In the genomic region with DNA sequence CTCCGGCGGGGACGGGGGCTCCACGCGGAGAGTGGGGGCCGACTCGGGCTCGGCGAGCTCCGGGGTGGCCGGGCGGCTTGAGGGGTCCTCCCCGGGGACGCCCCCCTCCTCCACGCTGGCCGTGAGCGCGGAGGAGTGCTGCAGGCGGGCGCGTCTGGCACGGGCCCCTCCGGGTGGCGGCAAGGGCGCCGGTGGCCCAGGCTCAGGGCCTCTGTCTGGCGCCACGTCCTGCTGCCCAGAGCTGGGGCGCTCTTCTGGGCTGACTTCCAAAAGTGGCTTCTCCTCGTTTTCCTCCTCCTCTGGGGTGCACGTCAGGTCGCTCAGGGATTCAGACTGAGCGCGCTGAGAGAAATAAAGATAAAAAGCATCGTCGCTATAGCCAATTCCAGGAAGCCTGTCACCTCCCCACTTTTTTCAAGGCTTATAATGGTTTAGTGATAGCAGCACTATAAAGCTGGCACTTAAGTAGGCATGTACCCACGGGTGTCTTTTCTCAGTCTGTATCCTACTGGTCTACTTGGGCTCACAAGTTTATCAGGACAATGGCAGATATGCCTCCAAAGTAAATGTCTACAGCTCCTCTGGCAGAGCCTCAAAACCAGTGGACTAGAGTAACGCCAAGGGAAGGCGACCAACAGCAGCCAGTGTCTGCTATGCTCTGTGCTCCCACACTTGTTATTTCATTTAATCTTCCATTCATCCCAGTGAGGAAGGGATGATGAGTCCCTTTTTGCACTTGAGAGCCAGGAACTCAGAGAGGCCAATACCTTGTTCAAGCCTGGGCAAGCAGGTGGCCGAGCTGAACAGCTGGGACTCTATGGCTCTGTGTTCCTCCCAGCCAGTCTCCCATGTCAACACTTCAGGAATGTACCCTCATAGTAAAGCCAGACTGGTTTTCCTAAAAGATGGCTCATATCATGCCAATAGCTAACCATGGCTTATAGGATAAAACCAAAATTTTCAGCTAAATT, we compare ENCODE assay signal across 9 cellular contexts.
DNase-seq lines count a peak whose midpoint lies in the region; ATAC-seq and TF ChIP-seq lines count a peak whose summit lies in the region.
"Had no signal": no experiment of that assay in that cellular context is flagged by ENCODE, and none has a peak within 500 bp of the region (broad histone marks: within the 10 kb centered on the region; RNA-seq: fewer than 3 reads in every experiment).

No MANE protein-coding gene starts in this region.

- dilution Hi-C loops in mammary epithelial cell (cut with HindIII; ENCODE audit: low sequenced_read_pairs), result no loop called here

- ATAC-seq in HG02798 (IDR thresholded peaks at IDR 0.05; ENCODE audit: poor library complexity, unreplicated experiment), result no peak

- H3K9ac ChIP-seq in HUES48 (ENCODE audit: low read depth, low read length) (no peak overlapping the region), mammary epithelial cell (ENCODE audit: insufficient read depth, low read length) (no peak overlapping the region), skeletal muscle tissue (ENCODE audit: low read depth in 1 of 3, low read length in 3 of 3) (peak overlapping the region in 2 of 3 donors; percentile 25 to 53)

- intact Hi-C loops in mammary epithelial cell (cut with micrococcal nuclease), result no loop called here

- H2AFZ ChIP-seq in mammary epithelial cell (ENCODE audit: low read depth, low read length), result peak overlapping the region; percentile 72

- H3K4me1 ChIP-seq in HUES48 (ENCODE audit: control insufficient read depth, insufficient read depth, low read length) (no peaks in the 10 kb centered on the region), mammary epithelial cell (ENCODE audit: insufficient read depth, low read length) (peaks cover 16% of the 10 kb centered on the region), skeletal muscle tissue (ENCODE audit: control insufficient read depth in 3 of 3, insufficient read depth in 3 of 3, low read length in 3 of 3) (peaks cover 2 to 14% (median 6%) of the 10 kb centered on the region in 3 donors)
- H3K4me1 ChIP-seq: HAP-1 had no signal

- CTCF ChIA-PET in mammary epithelial cell (lab: Charles Lee; ENCODE audit: low non-redundant PET), result no interaction called here
- CTCF ChIA-PET in RWPE1 (lab: Yijun Ruan, JAX), result interaction anchor here (0.7 to 1.9 kb wide), 3 partner anchors 117 to 174 kb away, joined by 3 to 8 read pairs (median 3); no protein-coding TSS in a partner anchor

- 66% methylated on average over 12 of the region's 40 CpGs for WGBS in mammary epithelial cell (ENCODE audit: low coverage, missing lambda C conversion rate)

- H3K9me3 ChIP-seq in HUES48 (ENCODE audit: control insufficient read depth, insufficient read depth, low read length) (no peaks in the 10 kb centered on the region), mammary epithelial cell (replicated peaks; ENCODE audit: insufficient read depth, low read length) (no peaks in the 10 kb centered on the region), skeletal muscle tissue (ENCODE audit: control insufficient read depth in 3 of 3, low read length in 3 of 3) (no peaks in the 10 kb centered on the region)
- H3K9me3 ChIP-seq: HAP-1 had no signal

- BruUV-seq in mammary epithelial cell (replicated peaks; lab: Mats Ljungman, UMichigan), result no TSS peak

- DNase-seq in mammary epithelial cell (peak; percentile 14), kidney epithelial cell (ENCODE audit: low read depth) (no peak), dedifferentiated amniotic fluid mesenchymal stem cell (ENCODE audit: extremely low spot score) (no peak), GDM1 (lab: John Stamatoyannopoulos, UW) (no peak), RWPE1 (ENCODE audit: low spot score) (no peak)

- H4K20me1 ChIP-seq in mammary epithelial cell (ENCODE audit: insufficient read depth, low read length), result no peaks in the 10 kb centered on the region

- in situ Hi-C loops in mammary epithelial cell (cut with MboI; ENCODE audit: low sequenced_read_pairs in 2 of 2), result no loop called here

- H3K27me3 ChIP-seq in HUES48 (ENCODE audit: control insufficient read depth, insufficient read depth, low read length) (peaks cover 50% of the 10 kb centered on the region), mammary epithelial cell (ENCODE audit: insufficient read depth, low read length) (no peaks in the 10 kb centered on the region), kidney epithelial cell (ENCODE audit: control insufficient read depth, insufficient read depth, low read length) (peaks cover 30% of the 10 kb centered on the region), skeletal muscle tissue (ENCODE audit: control insufficient read depth in 3 of 3, insufficient read depth in 3 of 3, low read length in 3 of 3) (peaks cover 6 to 37% (median 16%) of the 10 kb centered on the region in 3 donors)

- H3K79me2 ChIP-seq in mammary epithelial cell (ENCODE audit: insufficient read depth, low read length), result no peaks in the 10 kb centered on the region

- no peak for TF ChIP-seq CTCF in mammary epithelial cell (conservative IDR thresholded peaks at IDR 0.05 in 1 of 2, IDR thresholded peaks at IDR 0.05 in 1 of 2; ENCODE audit: extremely low read depth in 1 of 2, insufficient read depth in 1 of 2, low read depth in 1 of 2, low read length in 2 of 2)
- TF ChIP-seq CTCF in kidney epithelial cell (IDR thresholded peaks at IDR 0.05; ENCODE audit: insufficient read depth, low read length, poor library complexity, severe bottlenecking), result no peak
- TF ChIP-seq CTCF in RWPE1 (conservative IDR thresholded peaks at IDR 0.05; ENCODE audit: low read depth), result no peak

- H3K4me3 ChIP-seq in HUES48 (ENCODE audit: low read depth, low read length) (peak overlapping the region; percentile 62), mammary epithelial cell (replicated peaks in 1 of 3; ENCODE audit: insufficient read depth in 1 of 3, low read depth in 2 of 3, low read length in 3 of 3) (no peak overlapping the region), kidney epithelial cell (ENCODE audit: low read depth, low read length) (peak overlapping the region; percentile 32), skeletal muscle tissue (ENCODE audit: low read length in 3 of 3) (peak overlapping the region in 2 of 3 donors; percentile 45 to 46)
- H3K4me3 ChIP-seq: HAP-1 had no signal

- POLR2A ChIA-PET in RWPE1 (lab: Yijun Ruan, JAX; ENCODE audit: low non-redundant PET), result no interaction called here

- peak overlapping the region; percentile 77 for H3K4me2 ChIP-seq in mammary epithelial cell (ENCODE audit: insufficient read depth, low read depth, low read length)

- H3K27ac ChIP-seq in HUES48 (ENCODE audit: low read depth, low read length) (no peak overlapping the region), mammary epithelial cell (ENCODE audit: insufficient read depth, low read depth, low read length) (no peak overlapping the region), skeletal muscle tissue (ENCODE audit: low read depth, low read length) (peak overlapping the region; percentile 56), RWPE1 (no peak overlapping the region)

- H3K36me3 ChIP-seq in HUES48 (ENCODE audit: control insufficient read depth, insufficient read depth, low read length) (no peaks in the 10 kb centered on the region), mammary epithelial cell (ENCODE audit: insufficient read depth, low read length) (no peaks in the 10 kb centered on the region), kidney epithelial cell (ENCODE audit: control insufficient read depth, insufficient read depth, low read length) (peaks cover 1% of the 10 kb centered on the region), skeletal muscle tissue (ENCODE audit: control insufficient read depth in 3 of 3, insufficient read depth in 3 of 3, low read length in 3 of 3) (no peaks in the 10 kb centered on the region)
- H3K36me3 ChIP-seq: HAP-1 had no signal

Comparison
In these comparisons a context has a peak if more than half of its experiments do, and no peak if none do; other contexts are left out.
1. H3K4me3 ChIP-seq: peak in HUES48 (single experiment), kidney epithelial cell (single experiment) and skeletal muscle tissue (2 of 3); none in mammary epithelial cell (0 of 3).
2. H3K9ac ChIP-seq: peak in skeletal muscle tissue (2 of 3); none in HUES48 (single experiment) and mammary epithelial cell (single experiment).